Comparison of ENCODE assay signal across 8 cellular contexts in the genomic region with DNA sequence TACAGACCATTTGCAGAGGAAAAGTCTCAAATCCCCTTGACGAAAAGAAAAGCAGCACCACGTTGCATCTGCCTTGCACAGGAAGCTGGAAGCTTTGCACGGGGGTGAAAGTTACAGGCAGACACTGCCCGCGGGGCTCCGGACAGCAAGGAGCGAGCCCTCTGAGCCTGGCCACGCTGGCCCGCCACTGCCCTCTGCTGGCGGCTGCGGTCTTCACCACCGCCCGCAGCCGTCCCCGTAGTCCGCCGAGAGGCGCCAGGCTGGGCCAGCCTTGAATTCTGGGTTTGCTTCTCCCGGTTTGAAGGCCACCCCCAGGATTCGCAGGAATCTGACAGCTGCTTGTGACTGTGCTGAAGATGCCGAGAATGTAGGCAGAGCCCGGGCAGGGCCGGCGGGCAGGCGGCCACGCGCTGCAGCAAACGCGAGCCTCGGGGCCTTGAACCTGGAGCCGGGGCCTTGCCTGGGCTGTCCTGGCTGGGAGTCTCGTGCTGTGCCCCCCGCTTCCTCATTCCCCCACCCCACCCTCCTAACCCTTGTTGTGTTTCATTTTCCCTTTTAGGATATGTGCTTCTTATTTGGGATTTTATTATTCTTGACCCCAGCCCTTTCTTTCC. TPM values are rescaled to one million over a fixed set of nuclear protein-coding genes. Genes with fewer than 3 reads are reported as not detected.
A peak's percentile ranks its signal among the peaks of the same experiment; 100 is the strongest.
DNase-seq lines count a peak whose midpoint lies in the region; ATAC-seq and TF ChIP-seq lines count a peak whose summit lies in the region.

No MANE protein-coding gene starts in this region.

- no peak for TF ChIP-seq POLR2A in uterus (IDR thresholded peaks at IDR 0.05)

- H3K9me3 ChIP-seq in uterus, result no peaks in the 10 kb centered on the region

- in situ Hi-C loops in SK-MEL-5 (cut with HindIII; ENCODE audit: low pct_unique_long_range_greater_than_20kb, low sequenced_read_pairs), result no loop called here

- H3K36me3 ChIP-seq in uterus, result no peaks in the 10 kb centered on the region

- H3K27ac Mint-ChIP-seq in activated naive CD4-positive, alpha-beta T cell treated with anti-CD3 and anti-CD28 coated beads, Interleukin-2, amount 50 U/mL, for 72 hours, result no peak overlapping the region

- no peaks in the 10 kb centered on the region for H3K27me3 ChIP-seq in uterus

- no peaks in the 10 kb centered on the region for H3K4me1 ChIP-seq in uterus

- H3K4me3 ChIP-seq in uterus, result no peak overlapping the region

- peak; percentile 67 for DNase-seq in CD1c-positive myeloid dendritic cell (ENCODE audit: extremely low spot score)
- peak; percentile 70 for DNase-seq in SK-MEL-5 (ENCODE audit: low read depth, low spot score)
- DNase-seq in activated naive CD4-positive, alpha-beta T cell treated with anti-CD3 and anti-CD28 coated beads, Interleukin-2, amount 50 U/mL, for 72 hours (ENCODE audit: low spot score in 2 of 2), result peak; percentile 62 to 80
- DNase-seq in Right ventricle myocardium superior, result peak; percentile 88
- DNase-seq in pons (ENCODE audit: low spot score), result peak; percentile 70
- peak; percentile 61 to 77 for DNase-seq in uterus

- H3K36me3 Mint-ChIP-seq in activated naive CD4-positive, alpha-beta T cell treated with anti-CD3 and anti-CD28 coated beads, Interleukin-2, amount 50 U/mL, for 72 hours, result no peaks in the 10 kb centered on the region

- intact Hi-C loops in Right ventricle myocardium superior (cut with DNase I) (loop anchor here (2.0 to 5.0 kb wide), 2 partner anchors 330 to 696 kb away; no protein-coding TSS in a partner anchor), uterus (cut with DNase I; ENCODE audit: low total_unique reads) (loop anchor here (5.0 to 10.0 kb wide), 2 partner anchors 326 to 694 kb away; no protein-coding TSS in a partner anchor)

- no peak overlapping the region for H3K27ac ChIP-seq in uterus

- no peaks in the 10 kb centered on the region for H3K9me3 Mint-ChIP-seq in activated naive CD4-positive, alpha-beta T cell treated with anti-CD3 and anti-CD28 coated beads, Interleukin-2, amount 50 U/mL, for 72 hours

- ATAC-seq in GM19397 (IDR thresholded peaks at IDR 0.05; ENCODE audit: unreplicated experiment) (peak; percentile 93), HG03460 (IDR thresholded peaks at IDR 0.05; ENCODE audit: unreplicated experiment) (peak; percentile 80), Right ventricle myocardium superior (ENCODE audit: poor library complexity) (peak; percentile 99)
- ATAC-seq in activated naive CD4-positive, alpha-beta T cell treated with anti-CD3 and anti-CD28 coated beads, Interleukin-2, amount 50 U/mL, for 72 hours, result peak; percentile 94 to 98

- TF ChIP-seq CTCF in uterus (IDR thresholded peaks at IDR 0.05), result peak; percentile 90 to 98 (median 93)

RNA-seq across cellular contexts. Expression of a gene that starts 49.2 kb away (rescaled TPM):
- total RNA-seq in SK-MEL-5 (2014; rRNA removed; shearing (Covaris generic)), result not detected in 2 replicates
- polyA plus RNA-seq in SK-MEL-5 (2015; cell fraction: cytosol; rRNA removed), result not detected in 2 replicates
- not detected in 2 replicates for polyA plus RNA-seq in SK-MEL-5 (2015; cell fraction: nucleus; rRNA removed)
- under 1 TPM; 0.07 to 0.47 TPM for total RNA-seq in activated naive CD4-positive, alpha-beta T cell treated with anti-CD3 and anti-CD28 coated beads, Interleukin-2, amount 50 U/mL, for 72 hours
- total RNA-seq in Right ventricle myocardium superior (not detected), uterus (under 1 TPM in 1 of 4 donors, not detected in 3; 0.97 TPM)
